1 cellular context compared by ENCODE assay signal in genomic region chr16:78505544-78506371, GRCh38.
TF ChIP-seq lines count a peak whose summit lies in the region.

No MANE protein-coding gene starts in this region.

TF ChIP-seq in HepG2, 621 proteins besides CTCF, POLR2A, EP300 and RAD21 (continued from another document and continues in another):
- no peak for TF ChIP-seq CENPBD1 (CRISPR knock-in tag; IDR thresholded peaks at IDR 0.05; ENCODE audit: borderline replicate concordance, low read depth)
- peak; percentile 1; the same call in 1 of the 2 replicates for TF ChIP-seq ETV5 (CRISPR knock-in tag; IDR thresholded peaks at IDR 0.05; ENCODE audit: borderline replicate concordance)
- TF ChIP-seq ARID2 (CRISPR knock-in tag; IDR thresholded peaks at IDR 0.05; ENCODE audit: borderline replicate concordance) = no peak
- TF ChIP-seq EHMT2 (IDR thresholded peaks at IDR 0.05; ENCODE audit: borderline replicate concordance, low read depth, low read length) = no peak
- TF ChIP-seq SOX5 (CRISPR knock-in tag; IDR thresholded peaks at IDR 0.05; ENCODE audit: borderline replicate concordance) = no peak; the same call in 1 of the 2 replicates
- no peak for TF ChIP-seq ZNF713 (CRISPR knock-in tag; IDR thresholded peaks at IDR 0.05)
- no peak for TF ChIP-seq ZNF124 (CRISPR knock-in tag; IDR thresholded peaks at IDR 0.05)
- TF ChIP-seq ZFP41 (CRISPR knock-in tag; IDR thresholded peaks at IDR 0.05; ENCODE audit: borderline replicate concordance) = no peak
- TF ChIP-seq STAG1 (CRISPR knock-in tag; IDR thresholded peaks at IDR 0.05) = peak; percentile 62
- TF ChIP-seq ARHGAP35 (CRISPR knock-in tag; IDR thresholded peaks at IDR 0.05; ENCODE audit: borderline replicate concordance) = no peak
- no peak for TF ChIP-seq KLF16 (CRISPR knock-in tag; IDR thresholded peaks at IDR 0.05)
- TF ChIP-seq ZNF512 (CRISPR knock-in tag; IDR thresholded peaks at IDR 0.05) = no peak
- no peak for TF ChIP-seq ZNF7 (CRISPR knock-in tag; IDR thresholded peaks at IDR 0.05)
- no peak for TF ChIP-seq HNRNPLL (IDR thresholded peaks at IDR 0.05; ENCODE audit: low read depth, low read length, poor library complexity, severe bottlenecking)
- TF ChIP-seq GTF2F1 (IDR thresholded peaks at IDR 0.05; ENCODE audit: low read length) = no peak
- TF ChIP-seq ZNF589 (CRISPR knock-in tag; conservative IDR thresholded peaks at IDR 0.05) = no peak
- no peak for TF ChIP-seq ZMYM2 (CRISPR knock-in tag; IDR thresholded peaks at IDR 0.05)
- no peak for TF ChIP-seq ZNF30 (CRISPR knock-in tag; IDR thresholded peaks at IDR 0.05)
- TF ChIP-seq HMG20A (CRISPR knock-in tag; IDR thresholded peaks at IDR 0.05; ENCODE audit: borderline replicate concordance) = no peak
- TF ChIP-seq GTF3A (CRISPR knock-in tag; conservative IDR thresholded peaks at IDR 0.05) = no peak
- peak; percentile 24; the same call in 1 of the 2 replicates for TF ChIP-seq TFDP1 (CRISPR knock-in tag; IDR thresholded peaks at IDR 0.05; ENCODE audit: borderline replicate concordance)
- TF ChIP-seq ZNF770 (CRISPR knock-in tag; IDR thresholded peaks at IDR 0.05) = 0 out of 2 replicates have a peak, but pooled peaks have one; percentile 19
- TF ChIP-seq ZFP62 (CRISPR knock-in tag; IDR thresholded peaks at IDR 0.05) = no peak
- no peak for TF ChIP-seq ZNF543 (CRISPR knock-in tag; IDR thresholded peaks at IDR 0.05)
- no peak for TF ChIP-seq CCDC6 (CRISPR knock-in tag; IDR thresholded peaks at IDR 0.05)
- TF ChIP-seq ZNF20 (CRISPR knock-in tag; IDR thresholded peaks at IDR 0.05) = no peak
- TF ChIP-seq ZNF143 (CRISPR knock-in tag; IDR thresholded peaks at IDR 0.05) = peak; percentile 62
- peak; percentile 31; the same call in 1 of the 2 replicates for TF ChIP-seq FOXP4 (CRISPR knock-in tag; IDR thresholded peaks at IDR 0.05)
- no peak for TF ChIP-seq ZMAT5 (CRISPR knock-in tag; IDR thresholded peaks at IDR 0.05; ENCODE audit: borderline replicate concordance, low read depth)
- no peak for TF ChIP-seq ZNF639 (CRISPR knock-in tag; conservative IDR thresholded peaks at IDR 0.05)
- no peak for TF ChIP-seq THAP8 (CRISPR knock-in tag; IDR thresholded peaks at IDR 0.05; ENCODE audit: borderline replicate concordance)
- TF ChIP-seq ZBTB1 (CRISPR knock-in tag; IDR thresholded peaks at IDR 0.05; ENCODE audit: borderline replicate concordance) = no peak
- TF ChIP-seq ZNF766 (CRISPR knock-in tag; IDR thresholded peaks at IDR 0.05; ENCODE audit: borderline replicate concordance) = 0 out of 2 replicates have a peak, but pooled peaks have one; percentile 33
- TF ChIP-seq KDM4B (CRISPR knock-in tag; IDR thresholded peaks at IDR 0.05) = no peak
- TF ChIP-seq PHF20 (CRISPR knock-in tag; IDR thresholded peaks at IDR 0.05) = 0 out of 2 replicates have a peak, but pooled peaks have one; percentile 39
- TF ChIP-seq KDM6A (CRISPR knock-in tag; IDR thresholded peaks at IDR 0.05; ENCODE audit: low read depth) = no peak
- no peak for TF ChIP-seq RBFOX2 (IDR thresholded peaks at IDR 0.05; ENCODE audit: low read depth, low read length)
- peak; percentile 12; the same call in 1 of the 2 replicates for TF ChIP-seq FOXK1 (CRISPR knock-in tag; IDR thresholded peaks at IDR 0.05; ENCODE audit: borderline replicate concordance, low read depth)
- TF ChIP-seq ZNF556 (CRISPR knock-in tag; IDR thresholded peaks at IDR 0.05; ENCODE audit: borderline replicate concordance) = peak; percentile 54; the same call in 1 of the 2 replicates
- TF ChIP-seq U2AF2 (IDR thresholded peaks at IDR 0.05; ENCODE audit: low read depth, low read length) = no peak
- no peak for TF ChIP-seq HMGXB3 (CRISPR knock-in tag; IDR thresholded peaks at IDR 0.05; ENCODE audit: borderline replicate concordance)
- TF ChIP-seq ATM (IDR thresholded peaks at IDR 0.05; ENCODE audit: borderline replicate concordance) = no peak
- no peak for TF ChIP-seq ZIK1 (CRISPR knock-in tag; IDR thresholded peaks at IDR 0.05; ENCODE audit: borderline replicate concordance, low read depth)
- no peak for TF ChIP-seq TIGD3 (CRISPR knock-in tag; IDR thresholded peaks at IDR 0.05; ENCODE audit: borderline replicate concordance)
- no peak; the same call in 1 of the 2 replicates for TF ChIP-seq DR1 (CRISPR knock-in tag; IDR thresholded peaks at IDR 0.05)
- TF ChIP-seq ZNF350 (CRISPR knock-in tag; IDR thresholded peaks at IDR 0.05; ENCODE audit: borderline replicate concordance, low read depth) = peak; percentile 80; the same call in 1 of the 2 replicates
